ENCODE assay signal across 18 cellular contexts in the genomic region with DNA sequence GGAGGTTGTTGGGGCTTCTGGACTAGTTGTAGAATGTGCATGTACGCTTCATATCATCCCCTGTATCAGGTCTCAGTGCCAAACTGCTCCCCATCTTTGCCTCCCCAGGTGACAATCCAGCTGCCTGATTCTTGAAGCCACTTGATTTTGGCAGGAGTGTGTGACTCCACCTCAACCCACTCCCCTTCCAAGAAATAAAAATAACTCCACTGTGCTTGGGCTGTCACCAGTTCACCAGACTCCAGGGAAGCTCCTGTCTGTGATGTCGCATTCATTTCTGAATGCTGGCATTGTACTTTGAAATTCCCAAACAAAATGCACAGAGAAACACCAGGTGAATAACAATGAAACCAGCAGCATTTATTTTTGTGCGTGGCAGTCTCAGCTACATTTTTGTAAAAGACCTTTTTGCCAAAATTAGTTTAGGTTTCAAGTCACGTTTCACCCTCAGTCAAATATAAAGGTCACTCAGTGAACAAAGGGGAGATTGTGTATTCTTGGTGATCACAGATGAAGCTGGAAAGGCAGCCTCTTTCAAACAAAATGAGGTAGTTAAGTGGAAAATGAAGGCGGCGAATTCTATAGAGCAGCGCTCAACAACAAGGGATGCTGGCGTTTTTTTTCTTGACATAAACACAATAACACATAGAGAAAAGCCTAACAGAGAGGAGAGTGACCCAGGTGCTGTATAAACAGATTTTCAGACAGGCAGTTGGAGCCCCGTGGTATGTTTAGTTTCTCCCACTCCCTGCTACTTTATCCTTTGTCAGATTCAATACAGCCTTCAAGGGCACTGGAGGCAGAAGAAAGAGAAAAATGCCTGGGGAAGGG.
DNase-seq lines count a peak whose midpoint lies in the region; ATAC-seq, FAIRE-seq and TF ChIP-seq lines count a peak whose summit lies in the region.
"Had no signal": no experiment of that assay in that cellular context is flagged by ENCODE, and none has a peak within 500 bp of the region (broad histone marks: within the 10 kb centered on the region; RNA-seq: fewer than 3 reads in every experiment).

No MANE protein-coding gene starts in this region.

- no peaks in the 10 kb centered on the region for H3K36me3 Mint-ChIP-seq in astrocyte (ENCODE audit: low read depth, unreplicated experiment)

- no peaks in the 10 kb centered on the region for H3K9me3 Mint-ChIP-seq in astrocyte (ENCODE audit: unreplicated experiment)

- no peak overlapping the region for H3K4me3 Mint-ChIP-seq in astrocyte (ENCODE audit: unreplicated experiment)
- H3K4me3 Mint-ChIP-seq: naive thymus-derived CD8-positive, alpha-beta T cell had no signal

- intact Hi-C loops in Right ventricle myocardium superior (cut with DNase I) (no loop called here), left ventricle myocardium inferior (cut with micrococcal nuclease) (no loop called here), tibial artery (cut with DNase I; ENCODE audit: low total_unique reads) (no loop called here)

- peak overlapping the region; percentile 37 for H2AFZ ChIP-seq in astrocyte (ENCODE audit: low read depth, low read length)
- H2AFZ ChIP-seq: GM23248 had no signal

- H3K9ac ChIP-seq in astrocyte (ENCODE audit: low read length), result peak overlapping the region; percentile 49
- H3K9ac ChIP-seq: GM23248 had no signal

- H3K27me3 ChIP-seq in left ventricle myocardium inferior (ENCODE audit: low read depth), result no peaks in the 10 kb centered on the region
- no peaks in the 10 kb centered on the region for H3K27me3 ChIP-seq in astrocyte (ENCODE audit: insufficient read depth, low read length)
- no peaks in the 10 kb centered on the region for H3K27me3 ChIP-seq in tibial artery
- H3K27me3 ChIP-seq: heart right ventricle had no signal

- H3K27ac ChIP-seq in left ventricle myocardium inferior (replicated peaks) (no peak overlapping the region), astrocyte (ENCODE audit: low read depth, low read length) (no peak overlapping the region), tibial artery (no peak overlapping the region)
- H3K27ac ChIP-seq: GM23248, heart right ventricle had no signal

- no peaks in the 10 kb centered on the region for H3K27me3 Mint-ChIP-seq in astrocyte (ENCODE audit: low read depth, unreplicated experiment)

- no peaks in the 10 kb centered on the region for H3K36me3 ChIP-seq in left ventricle myocardium inferior
- no peaks in the 10 kb centered on the region for H3K36me3 ChIP-seq in astrocyte (ENCODE audit: insufficient read depth, low read length)
- H3K36me3 ChIP-seq in tibial artery, result no peaks in the 10 kb centered on the region
- H3K36me3 ChIP-seq: heart right ventricle had no signal

- FAIRE-seq in astrocyte (lab: Jason Lieb, UNC), result no peak
- FAIRE-seq: urothelium cell line had no signal

- ATAC-seq in Right ventricle myocardium superior (ENCODE audit: poor library complexity), result peak; percentile 84
- no peak for ATAC-seq in HG02798 (IDR thresholded peaks at IDR 0.05; ENCODE audit: poor library complexity, unreplicated experiment)
- ATAC-seq: esophagus mucosa; naive thymus-derived CD8-positive, alpha-beta T cell had no signal

- no peaks in the 10 kb centered on the region for H3K79me2 ChIP-seq in astrocyte (ENCODE audit: insufficient read depth, low read length)

- DNase-seq in Right ventricle myocardium superior (no peak), left ventricle myocardium inferior (no peak), astrocyte (ENCODE audit: low read depth) (no peak), left kidney (ENCODE audit: low read depth, low spot score) (peak; percentile 29), tibial artery (no peak), NCI-H2196 treated with DMSO at 0.1 percent for 48 hours (lab: John Stamatoyannopoulos, UW; ENCODE audit: unreplicated experiment) (no peak), GM03348 (ENCODE audit: low spot score) (no peak)
- DNase-seq: ACHN; activated CD4-positive, alpha-beta T cell treated with anti-CD3 and anti-CD28 coated beads for 48 hours; GM23248; heart right ventricle; IMR-90; naive thymus-derived CD8-positive, alpha-beta T cell; SHP77 treated with DMSO at 0.1 percent for 48 hours; stimulated activated CD4-positive, alpha-beta T cell treated with anti-CD3 and anti-CD28 coated beads, Interleukin-4, amount 100 ng/mL, for 24 hours had no signal

- TF ChIP-seq CTCF in left ventricle myocardium inferior (IDR thresholded peaks at IDR 0.05; ENCODE audit: borderline replicate concordance) (no peak), astrocyte (IDR thresholded peaks at IDR 0.05; ENCODE audit: insufficient read depth, low read depth, low read length) (no peak), tibial artery (IDR thresholded peaks at IDR 0.05) (no peak)

- peak overlapping the region; percentile 61 for H3K4me2 ChIP-seq in astrocyte (ENCODE audit: low read length)

- H3K4me1 ChIP-seq in left ventricle myocardium inferior, result no peaks in the 10 kb centered on the region
- no peaks in the 10 kb centered on the region for H3K4me1 ChIP-seq in astrocyte (ENCODE audit: insufficient read depth, low read length)
- H3K4me1 ChIP-seq in tibial artery, result no peaks in the 10 kb centered on the region
- H3K4me1 ChIP-seq: heart right ventricle had no signal

- no peaks in the 10 kb centered on the region for H3K9me3 ChIP-seq in left ventricle myocardium inferior (replicated peaks)
- no peaks in the 10 kb centered on the region for H3K9me3 ChIP-seq in astrocyte (ENCODE audit: insufficient read depth, low read depth, low read length)
- H3K9me3 ChIP-seq in tibial artery, result no peaks in the 10 kb centered on the region
- H3K9me3 ChIP-seq: heart right ventricle had no signal

- no peak overlapping the region for H3K4me3 ChIP-seq in left ventricle myocardium inferior
- H3K4me3 ChIP-seq in astrocyte (ENCODE audit: insufficient read depth, low read depth, low read length), result no peak overlapping the region
- no peak overlapping the region for H3K4me3 ChIP-seq in tibial artery
- H3K4me3 ChIP-seq: GM23248, heart right ventricle had no signal

- no peak overlapping the region for H3K27ac Mint-ChIP-seq in astrocyte (ENCODE audit: unreplicated experiment)
- H3K27ac Mint-ChIP-seq: naive thymus-derived CD8-positive, alpha-beta T cell had no signal

- no peaks in the 10 kb centered on the region for H4K20me1 ChIP-seq in astrocyte (ENCODE audit: insufficient read depth, low read length)

- peaks cover 2% of the 10 kb centered on the region for H3K4me1 Mint-ChIP-seq in astrocyte (ENCODE audit: low read depth, unreplicated experiment)
- H3K4me1 Mint-ChIP-seq: naive thymus-derived CD8-positive, alpha-beta T cell had no signal
